8 cellular contexts compared by ENCODE assay signal in the genomic region with DNA sequence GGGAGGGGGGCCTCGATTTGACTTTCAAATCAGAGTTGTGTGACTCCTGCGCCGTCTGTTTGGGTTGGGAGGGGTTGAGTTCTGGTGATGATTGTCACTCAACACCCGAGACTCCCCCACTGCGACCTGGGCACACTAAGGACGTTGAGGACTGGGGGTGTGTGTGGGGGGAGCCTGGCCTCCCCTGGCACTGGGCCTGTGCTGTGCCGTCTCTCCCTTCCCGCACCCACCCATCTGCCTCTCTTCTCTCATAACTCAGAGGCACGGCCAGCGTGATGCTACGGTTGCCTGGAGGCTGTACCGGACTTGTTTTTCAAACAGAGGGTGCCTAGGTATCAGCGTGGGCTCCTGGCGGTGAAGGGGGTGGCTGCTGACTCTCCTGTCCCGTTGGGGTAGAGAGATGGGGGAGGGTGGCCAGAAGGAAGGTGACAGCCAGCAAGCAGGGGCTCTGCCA. TPM values are rescaled to one million over a fixed set of nuclear protein-coding genes. Genes with fewer than 3 reads are reported as not detected.
DNase-seq lines count a peak whose midpoint lies in the region; ATAC-seq and TF ChIP-seq lines count a peak whose summit lies in the region.

No MANE protein-coding gene starts in this region.

- H3K27ac ChIP-seq in SJSA1 (no peak overlapping the region), gastrocnemius medialis (peak overlapping the region; percentile 83 to 95 (median 89))

- H3K27me3 ChIP-seq in SJSA1 (replicated peaks) (no peaks in the 10 kb centered on the region), gastrocnemius medialis (no peaks in the 10 kb centered on the region)

- intact Hi-C loops in gastrocnemius medialis (cut with DNase I; ENCODE audit: low total_unique reads), result no loop called here

- DNase-seq in GM12865 (ENCODE audit: low read depth), result no peak
- DNase-seq in SJSA1 (ENCODE audit: low read depth in 1 of 2, low spot score in 2 of 2), result no peak
- no peak for DNase-seq in foreskin fibroblast
- DNase-seq in gastrocnemius medialis, result no peak
- DNase-seq in cortex of kidney (lab: John Stamatoyannopoulos, UW), result no peak
- no peak for DNase-seq in RKO (ENCODE audit: low spot score)

- in situ Hi-C loops in gastrocnemius medialis (cut with MboI; ENCODE audit: low sequenced_read_pairs in 4 of 4), result no loop called here

- H3K4me3 ChIP-seq in GM12865 (ENCODE audit: low read depth, low read length) (peak overlapping the region; percentile 76; the same call in 1 of the 2 replicates), SJSA1 (peak overlapping the region; percentile 79), foreskin fibroblast (ENCODE audit: low read depth in 1 of 2, low read length in 2 of 2) (peak overlapping the region; percentile 57 to 81), gastrocnemius medialis (peak overlapping the region; percentile 77 to 94 (median 81))

- TF ChIP-seq CTCF in GM12865 (IDR thresholded peaks at IDR 0.05; ENCODE audit: insufficient read depth, low read depth, low read length, missing control alignments) (no peak), foreskin fibroblast (IDR thresholded peaks at IDR 0.05; ENCODE audit: low read depth, low read length) (no peak), gastrocnemius medialis (IDR thresholded peaks at IDR 0.05 in 4 of 5, conservative IDR thresholded peaks at IDR 0.05 in 1 of 5) (no peak)

- H3K9me3 ChIP-seq in SJSA1 (replicated peaks) (no peaks in the 10 kb centered on the region), gastrocnemius medialis (no peaks in the 10 kb centered on the region)

- peaks cover 44% of the 10 kb centered on the region for H3K36me3 ChIP-seq in SJSA1
- no peaks in the 10 kb centered on the region for H3K36me3 ChIP-seq in gastrocnemius medialis

- TF ChIP-seq POLR2A in gastrocnemius medialis (IDR thresholded peaks at IDR 0.05), result no peak

- ATAC-seq in gastrocnemius medialis, result no peak
- no peak for ATAC-seq in HG02571 (IDR thresholded peaks at IDR 0.05; ENCODE audit: unreplicated experiment)
- ATAC-seq in HG02973 (IDR thresholded peaks at IDR 0.05; ENCODE audit: unreplicated experiment), result no peak

- H3K4me1 ChIP-seq in SJSA1 (replicated peaks), result peaks cover 51% of the 10 kb centered on the region
- H3K4me1 ChIP-seq in gastrocnemius medialis, result peaks cover 45 to 48% of the 10 kb centered on the region in 2 donors

RNA-seq across cellular contexts. Expression of a gene that starts 56.7 kb away (rescaled TPM):
- total RNA-seq in SJSA1 (2014; rRNA removed; shearing (Covaris generic)), result 15.6 and 21.8 TPM in 2 replicates
- total RNA-seq in gastrocnemius medialis, result 1,000 to 10,000 TPM in 1 of 4 donors, 100 to 1,000 TPM in 3; 218 to 1,159 (median 337) TPM

RNA-seq across cellular contexts. Expression of a gene that starts 57.2 kb away (rescaled TPM):
- total RNA-seq in SJSA1 (2014; rRNA removed; shearing (Covaris generic)), result 39.7 and 54.1 TPM in 2 replicates
- 10 to 100 TPM; 53.2 to 67.4 (median 60.1) TPM for total RNA-seq in gastrocnemius medialis
